Comparison of ENCODE assay signal across 1 cellular context in the genomic region with DNA sequence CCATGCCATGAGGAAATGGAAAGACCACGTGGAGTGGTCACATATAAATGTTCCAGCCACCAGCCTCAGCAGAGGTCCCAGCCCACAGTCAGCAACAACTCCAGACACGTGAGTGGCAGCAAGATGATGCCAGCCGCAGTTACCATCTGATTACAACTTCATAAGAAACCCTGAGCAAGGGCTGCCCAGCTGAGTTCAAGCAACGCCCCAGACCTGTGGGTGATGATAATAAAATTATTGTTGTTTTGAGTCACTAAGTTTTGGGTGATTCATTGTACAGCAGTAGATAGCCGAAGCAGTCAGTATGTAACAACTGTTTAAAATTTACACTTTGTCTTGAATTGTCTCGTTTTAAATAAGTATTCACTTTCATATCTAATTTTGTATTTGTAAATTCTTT.
TF ChIP-seq lines count a peak whose summit lies in the region.

No MANE protein-coding gene starts in this region.

TF ChIP-seq in H1, 55 proteins besides CTCF, POLR2A, EP300 and RAD21:
- TF ChIP-seq, protein P1, sequence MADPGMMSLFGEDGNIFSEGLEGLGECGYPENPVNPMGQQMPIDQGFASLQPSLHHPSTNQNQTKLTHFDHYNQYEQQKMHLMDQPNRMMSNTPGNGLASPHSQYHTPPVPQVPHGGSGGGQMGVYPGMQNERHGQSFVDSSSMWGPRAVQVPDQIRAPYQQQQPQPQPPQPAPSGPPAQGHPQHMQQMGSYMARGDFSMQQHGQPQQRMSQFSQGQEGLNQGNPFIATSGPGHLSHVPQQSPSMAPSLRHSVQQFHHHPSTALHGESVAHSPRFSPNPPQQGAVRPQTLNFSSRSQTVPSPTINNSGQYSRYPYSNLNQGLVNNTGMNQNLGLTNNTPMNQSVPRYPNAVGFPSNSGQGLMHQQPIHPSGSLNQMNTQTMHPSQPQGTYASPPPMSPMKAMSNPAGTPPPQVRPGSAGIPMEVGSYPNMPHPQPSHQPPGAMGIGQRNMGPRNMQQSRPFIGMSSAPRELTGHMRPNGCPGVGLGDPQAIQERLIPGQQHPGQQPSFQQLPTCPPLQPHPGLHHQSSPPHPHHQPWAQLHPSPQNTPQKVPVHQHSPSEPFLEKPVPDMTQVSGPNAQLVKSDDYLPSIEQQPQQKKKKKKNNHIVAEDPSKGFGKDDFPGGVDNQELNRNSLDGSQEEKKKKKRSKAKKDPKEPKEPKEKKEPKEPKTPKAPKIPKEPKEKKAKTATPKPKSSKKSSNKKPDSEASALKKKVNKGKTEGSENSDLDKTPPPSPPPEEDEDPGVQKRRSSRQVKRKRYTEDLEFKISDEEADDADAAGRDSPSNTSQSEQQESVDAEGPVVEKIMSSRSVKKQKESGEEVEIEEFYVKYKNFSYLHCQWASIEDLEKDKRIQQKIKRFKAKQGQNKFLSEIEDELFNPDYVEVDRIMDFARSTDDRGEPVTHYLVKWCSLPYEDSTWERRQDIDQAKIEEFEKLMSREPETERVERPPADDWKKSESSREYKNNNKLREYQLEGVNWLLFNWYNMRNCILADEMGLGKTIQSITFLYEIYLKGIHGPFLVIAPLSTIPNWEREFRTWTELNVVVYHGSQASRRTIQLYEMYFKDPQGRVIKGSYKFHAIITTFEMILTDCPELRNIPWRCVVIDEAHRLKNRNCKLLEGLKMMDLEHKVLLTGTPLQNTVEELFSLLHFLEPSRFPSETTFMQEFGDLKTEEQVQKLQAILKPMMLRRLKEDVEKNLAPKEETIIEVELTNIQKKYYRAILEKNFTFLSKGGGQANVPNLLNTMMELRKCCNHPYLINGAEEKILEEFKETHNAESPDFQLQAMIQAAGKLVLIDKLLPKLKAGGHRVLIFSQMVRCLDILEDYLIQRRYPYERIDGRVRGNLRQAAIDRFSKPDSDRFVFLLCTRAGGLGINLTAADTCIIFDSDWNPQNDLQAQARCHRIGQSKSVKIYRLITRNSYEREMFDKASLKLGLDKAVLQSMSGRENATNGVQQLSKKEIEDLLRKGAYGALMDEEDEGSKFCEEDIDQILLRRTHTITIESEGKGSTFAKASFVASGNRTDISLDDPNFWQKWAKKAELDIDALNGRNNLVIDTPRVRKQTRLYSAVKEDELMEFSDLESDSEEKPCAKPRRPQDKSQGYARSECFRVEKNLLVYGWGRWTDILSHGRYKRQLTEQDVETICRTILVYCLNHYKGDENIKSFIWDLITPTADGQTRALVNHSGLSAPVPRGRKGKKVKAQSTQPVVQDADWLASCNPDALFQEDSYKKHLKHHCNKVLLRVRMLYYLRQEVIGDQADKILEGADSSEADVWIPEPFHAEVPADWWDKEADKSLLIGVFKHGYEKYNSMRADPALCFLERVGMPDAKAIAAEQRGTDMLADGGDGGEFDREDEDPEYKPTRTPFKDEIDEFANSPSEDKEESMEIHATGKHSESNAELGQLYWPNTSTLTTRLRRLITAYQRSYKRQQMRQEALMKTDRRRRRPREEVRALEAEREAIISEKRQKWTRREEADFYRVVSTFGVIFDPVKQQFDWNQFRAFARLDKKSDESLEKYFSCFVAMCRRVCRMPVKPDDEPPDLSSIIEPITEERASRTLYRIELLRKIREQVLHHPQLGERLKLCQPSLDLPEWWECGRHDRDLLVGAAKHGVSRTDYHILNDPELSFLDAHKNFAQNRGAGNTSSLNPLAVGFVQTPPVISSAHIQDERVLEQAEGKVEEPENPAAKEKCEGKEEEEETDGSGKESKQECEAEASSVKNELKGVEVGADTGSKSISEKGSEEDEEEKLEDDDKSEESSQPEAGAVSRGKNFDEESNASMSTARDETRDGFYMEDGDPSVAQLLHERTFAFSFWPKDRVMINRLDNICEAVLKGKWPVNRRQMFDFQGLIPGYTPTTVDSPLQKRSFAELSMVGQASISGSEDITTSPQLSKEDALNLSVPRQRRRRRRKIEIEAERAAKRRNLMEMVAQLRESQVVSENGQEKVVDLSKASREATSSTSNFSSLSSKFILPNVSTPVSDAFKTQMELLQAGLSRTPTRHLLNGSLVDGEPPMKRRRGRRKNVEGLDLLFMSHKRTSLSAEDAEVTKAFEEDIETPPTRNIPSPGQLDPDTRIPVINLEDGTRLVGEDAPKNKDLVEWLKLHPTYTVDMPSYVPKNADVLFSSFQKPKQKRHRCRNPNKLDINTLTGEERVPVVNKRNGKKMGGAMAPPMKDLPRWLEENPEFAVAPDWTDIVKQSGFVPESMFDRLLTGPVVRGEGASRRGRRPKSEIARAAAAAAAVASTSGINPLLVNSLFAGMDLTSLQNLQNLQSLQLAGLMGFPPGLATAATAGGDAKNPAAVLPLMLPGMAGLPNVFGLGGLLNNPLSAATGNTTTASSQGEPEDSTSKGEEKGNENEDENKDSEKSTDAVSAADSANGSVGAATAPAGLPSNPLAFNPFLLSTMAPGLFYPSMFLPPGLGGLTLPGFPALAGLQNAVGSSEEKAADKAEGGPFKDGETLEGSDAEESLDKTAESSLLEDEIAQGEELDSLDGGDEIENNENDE (IDR thresholded peaks at IDR 0.05; ENCODE audit: insufficient replicate concordance, low read length): no peak
- TF ChIP-seq RBBP5 (IDR thresholded peaks at IDR 0.05; ENCODE audit: borderline replicate concordance, low read depth, low read length) (no peak), GTF2F1 (IDR thresholded peaks at IDR 0.05; ENCODE audit: borderline replicate concordance, low read depth, low read length) (no peak), TAF1 (IDR thresholded peaks at IDR 0.05; ENCODE audit: low read depth, low read length) (no peak), SP4 (IDR thresholded peaks at IDR 0.05; ENCODE audit: low read length) (no peak), KDM4A (IDR thresholded peaks at IDR 0.05; ENCODE audit: low read depth, low read length, severe bottlenecking) (no peak), CBX5 (IDR thresholded peaks at IDR 0.05; ENCODE audit: low read depth, low read length) (no peak), CTBP2 (IDR thresholded peaks at IDR 0.05; ENCODE audit: borderline replicate concordance, insufficient read depth, insufficient read length, low read length) (no peak), HDAC6 (IDR thresholded peaks at IDR 0.05; ENCODE audit: low read depth, low read length) (no peak), ZNF274 (IDR thresholded peaks at IDR 0.05; ENCODE audit: borderline replicate concordance, extremely low read depth, low read length) (no peak), SP2 (IDR thresholded peaks at IDR 0.05; ENCODE audit: low read length) (no peak), SUZ12 (IDR thresholded peaks at IDR 0.05; ENCODE audit: low read length) (no peak), SAP30 (IDR thresholded peaks at IDR 0.05; ENCODE audit: insufficient read depth, insufficient replicate concordance, low read length) (no peak), MAFK (IDR thresholded peaks at IDR 0.05; ENCODE audit: low read depth, low read length) (no peak), GABPA (IDR thresholded peaks at IDR 0.05; ENCODE audit: borderline replicate concordance, insufficient read depth, low read length) (no peak), MAX (IDR thresholded peaks at IDR 0.05) (no peak), TAF7 (optimal IDR thresholded peaks at IDR 0.05; ENCODE audit: borderline replicate concordance, low read depth, low read length) (no peak), HDAC2 (IDR thresholded peaks at IDR 0.05; ENCODE audit: borderline replicate concordance in 1 of 2, low read depth in 2 of 2, low read length in 2 of 2) (no peak)
- TF ChIP-seq, protein P2, sequence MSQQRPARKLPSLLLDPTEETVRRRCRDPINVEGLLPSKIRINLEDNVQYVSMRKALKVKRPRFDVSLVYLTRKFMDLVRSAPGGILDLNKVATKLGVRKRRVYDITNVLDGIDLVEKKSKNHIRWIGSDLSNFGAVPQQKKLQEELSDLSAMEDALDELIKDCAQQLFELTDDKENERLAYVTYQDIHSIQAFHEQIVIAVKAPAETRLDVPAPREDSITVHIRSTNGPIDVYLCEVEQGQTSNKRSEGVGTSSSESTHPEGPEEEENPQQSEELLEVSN (IDR thresholded peaks at IDR 0.05): no peak
